Comparison of ENCODE assay signal across 7 cellular contexts in the genomic region with DNA sequence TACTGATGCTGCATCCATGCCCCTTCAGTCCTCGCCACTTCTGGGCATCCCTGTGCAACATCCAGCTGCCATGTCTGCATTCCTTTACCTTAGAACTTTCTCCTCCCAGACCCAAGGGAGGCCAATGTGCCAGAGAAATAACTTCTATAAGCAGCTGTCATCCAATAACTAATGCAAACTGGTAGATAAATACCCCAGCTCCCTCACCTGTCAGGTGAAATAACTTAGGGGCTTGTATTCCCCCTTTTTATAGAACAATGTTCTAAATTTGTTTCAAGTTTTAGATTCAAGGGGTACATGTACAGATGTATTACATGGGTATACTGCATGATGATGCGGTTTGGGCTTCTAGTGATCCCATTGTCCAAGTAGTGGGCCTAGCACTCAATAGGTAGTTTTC.
"Had no signal": no experiment of that assay in that cellular context is flagged by ENCODE, and none has a peak within 500 bp of the region (broad histone marks: within the 10 kb centered on the region; RNA-seq: fewer than 3 reads in every experiment).

No MANE protein-coding gene starts in this region.

- H3K27ac Mint-ChIP-seq: IgD-negative memory B cell had no signal

- H3K4me1 Mint-ChIP-seq: IgD-negative memory B cell had no signal

- H3K4me3 ChIP-seq: K562 had no signal

- H3K27me3 Mint-ChIP-seq: IgD-negative memory B cell had no signal

- H3K27ac ChIP-seq: HL-60 had no signal

- DNase-seq: IMR-90, KBM-7, KG1 had no signal

- H3K36me3 Mint-ChIP-seq: IgD-negative memory B cell had no signal

- H3K4me3 Mint-ChIP-seq: IgD-negative memory B cell had no signal

- ATAC-seq: HepG2, K562 had no signal
